In the genomic region with DNA sequence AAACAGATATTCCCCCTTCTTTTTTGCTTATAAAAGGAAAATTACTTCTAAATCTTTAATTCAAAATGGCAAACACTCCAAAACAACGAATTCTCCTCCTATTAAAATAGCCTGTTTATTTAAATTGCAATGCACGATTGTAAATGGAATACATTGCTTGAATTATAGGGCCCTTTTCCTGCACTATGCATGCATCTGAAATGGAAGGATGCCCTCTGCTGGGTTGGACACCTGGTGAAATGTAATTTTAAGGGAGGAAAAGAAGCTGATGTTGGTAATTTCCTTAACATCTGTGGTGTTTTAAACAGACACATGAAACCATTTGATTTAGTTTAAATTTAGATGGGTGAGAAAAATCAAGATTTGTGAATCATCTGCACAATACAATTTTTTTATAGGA, we compare ENCODE assay signal across 9 cellular contexts.
DNase-seq lines count a peak whose midpoint lies in the region; TF ChIP-seq lines count a peak whose summit lies in the region.
"Had no signal": no experiment of that assay in that cellular context is flagged by ENCODE, and none has a peak within 500 bp of the region (broad histone marks: within the 10 kb centered on the region; RNA-seq: fewer than 3 reads in every experiment).

No MANE protein-coding gene starts in this region.

- H3K27me3 ChIP-seq in MM.1S (replicated peaks; ENCODE audit: insufficient read depth, low read length): no peaks in the 10 kb centered on the region

- H3K27me3 Mint-ChIP-seq in brain (no peaks in the 10 kb centered on the region), nephron (ENCODE audit: low read depth) (peaks cover 6% of the 10 kb centered on the region)

- TF ChIP-seq CTCF in MM.1S (IDR thresholded peaks at IDR 0.05; ENCODE audit: low read length) (no peak), brain (conservative IDR thresholded peaks at IDR 0.05) (peak; percentile 57 to 70), nephron (IDR thresholded peaks at IDR 0.05; ENCODE audit: unreplicated experiment in 3 of 3) (peak; percentile 43 to 51 (median 47))

- no peaks in the 10 kb centered on the region for H3K9me3 ChIP-seq in MM.1S (replicated peaks; ENCODE audit: insufficient read depth, low read length)

- H3K4me2 ChIP-seq in MM.1S (ENCODE audit: low read depth, low read length): no peak overlapping the region

- H3K9me2 ChIP-seq in MM.1S (replicated peaks; ENCODE audit: insufficient read depth, low read length): no peaks in the 10 kb centered on the region

- no peaks in the 10 kb centered on the region for H3K36me3 ChIP-seq in MM.1S (replicated peaks; ENCODE audit: insufficient read depth, low read length)

- H3K36me3 Mint-ChIP-seq in brain (no peaks in the 10 kb centered on the region), nephron (ENCODE audit: low read depth) (no peaks in the 10 kb centered on the region)
- H3K36me3 Mint-ChIP-seq: CD4-positive, CD25-positive, alpha-beta regulatory T cell; naive thymus-derived CD4-positive, alpha-beta T cell had no signal

- H3K9me3 Mint-ChIP-seq in brain (peaks cover 0 to 9% (median 0%) of the 10 kb centered on the region in 5 experiments), nephron (peaks cover 2% of the 10 kb centered on the region)

- no peak overlapping the region for H2AFZ ChIP-seq in MM.1S (ENCODE audit: low read length)

- H3K4me3 Mint-ChIP-seq in brain (no peak overlapping the region), nephron (no peak overlapping the region)
- H3K4me3 Mint-ChIP-seq: CD4-positive, CD25-positive, alpha-beta regulatory T cell; naive thymus-derived CD4-positive, alpha-beta T cell had no signal

- no peak overlapping the region for H3K27ac ChIP-seq in MM.1S (ENCODE audit: low read length)

- no peaks in the 10 kb centered on the region for H3K79me2 ChIP-seq in MM.1S (ENCODE audit: low read length)

- H3K4me3 ChIP-seq in MM.1S (ENCODE audit: low read length): no peak overlapping the region

- H4K20me1 ChIP-seq in MM.1S (ENCODE audit: insufficient read depth, low read length): no peaks in the 10 kb centered on the region

- no peaks in the 10 kb centered on the region for H3K4me1 ChIP-seq in MM.1S (ENCODE audit: low read length)

- H3F3A ChIP-seq in MM.1S (ENCODE audit: insufficient read depth, low read length): no peaks in the 10 kb centered on the region

- H3K27ac Mint-ChIP-seq in brain (no peak overlapping the region), nephron (no peak overlapping the region)
- H3K27ac Mint-ChIP-seq: CD4-positive, CD25-positive, alpha-beta regulatory T cell; naive thymus-derived CD4-positive, alpha-beta T cell had no signal

- DNase-seq in ELR (ENCODE audit: low read depth) (peak; percentile 0), MM.1S (peak; percentile 13), activated T-cell treated with anti-CD3 and anti-CD28 coated beads for 4 hours (no peak), NCI-H2227 treated with DMSO at 0.1 percent for 48 hours (lab: John Stamatoyannopoulos, UW) (no peak)
- no peak for DNase-seq in activated T-cell treated with anti-CD3 and anti-CD28 coated beads, Interleukin-2, amount 50 U/mL, for 48 hours
- DNase-seq: CD4-positive, CD25-positive, alpha-beta regulatory T cell; naive thymus-derived CD4-positive, alpha-beta T cell had no signal

- no peak overlapping the region for H3K9ac ChIP-seq in MM.1S (ENCODE audit: low read length)

- peaks cover 8% of the 10 kb centered on the region for H3K4me1 Mint-ChIP-seq in brain
- no peaks in the 10 kb centered on the region for H3K4me1 Mint-ChIP-seq in nephron
- H3K4me1 Mint-ChIP-seq: CD4-positive, CD25-positive, alpha-beta regulatory T cell; naive thymus-derived CD4-positive, alpha-beta T cell had no signal

Comparison
In these comparisons a context has a peak if more than half of its experiments do, and no peak if none do; other contexts are left out.
1. DNase-seq: peak in ELR (single experiment) and MM.1S (single experiment); none in activated T-cell treated with anti-CD3 and anti-CD28 coated beads for 4 hours (single experiment), NCI-H2227 treated with DMSO at 0.1 percent for 48 hours (single experiment) and activated T-cell treated with anti-CD3 and anti-CD28 coated beads, Interleukin-2, amount 50 U/mL, for 48 hours (0 of 2).